ENCODE assay signal across 1 cellular context in the genomic region with DNA sequence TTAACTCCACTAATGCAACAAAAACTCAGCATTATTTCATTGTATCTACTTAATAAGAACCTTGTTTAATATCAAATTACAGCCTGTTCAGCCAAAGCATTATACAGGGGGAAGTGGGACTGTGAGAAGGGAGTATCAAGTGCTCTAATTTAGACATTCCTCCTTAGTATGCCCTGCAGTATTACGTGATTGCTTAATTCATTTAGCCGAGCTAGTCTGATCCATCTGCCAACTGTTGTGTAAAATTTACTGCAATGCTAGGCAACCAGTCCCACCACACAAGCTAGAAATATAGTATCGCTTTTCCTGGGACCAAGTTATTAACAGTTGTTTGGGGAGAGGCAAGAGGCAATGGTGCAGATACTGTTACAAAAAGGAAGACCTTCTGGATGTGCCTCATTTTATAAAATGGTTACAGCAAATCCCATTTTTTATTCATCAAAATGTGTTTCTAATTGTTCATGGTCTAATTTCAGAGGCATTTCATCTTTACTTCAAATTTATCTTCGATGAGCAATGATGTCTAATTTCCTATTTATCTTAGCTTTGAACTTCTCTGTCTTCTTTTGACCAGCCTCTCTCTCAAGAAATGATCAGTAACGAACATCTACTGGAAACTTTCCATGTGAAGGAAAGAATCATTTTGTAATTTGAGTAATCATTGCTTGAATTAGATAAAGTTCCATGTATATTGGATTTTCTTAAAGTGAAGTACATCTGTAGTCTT.
A peak's percentile ranks its signal among the peaks of the same experiment; 100 is the strongest.
TF ChIP-seq lines count a peak whose summit lies in the region.

No MANE protein-coding gene starts in this region.

TF ChIP-seq in SK-N-SH treated with all-trans-retinoic acid at 6 μM for 48 hours, 23 proteins besides CTCF, POLR2A, EP300 and RAD21 (continued from another document):
- TF ChIP-seq, protein P1, sequence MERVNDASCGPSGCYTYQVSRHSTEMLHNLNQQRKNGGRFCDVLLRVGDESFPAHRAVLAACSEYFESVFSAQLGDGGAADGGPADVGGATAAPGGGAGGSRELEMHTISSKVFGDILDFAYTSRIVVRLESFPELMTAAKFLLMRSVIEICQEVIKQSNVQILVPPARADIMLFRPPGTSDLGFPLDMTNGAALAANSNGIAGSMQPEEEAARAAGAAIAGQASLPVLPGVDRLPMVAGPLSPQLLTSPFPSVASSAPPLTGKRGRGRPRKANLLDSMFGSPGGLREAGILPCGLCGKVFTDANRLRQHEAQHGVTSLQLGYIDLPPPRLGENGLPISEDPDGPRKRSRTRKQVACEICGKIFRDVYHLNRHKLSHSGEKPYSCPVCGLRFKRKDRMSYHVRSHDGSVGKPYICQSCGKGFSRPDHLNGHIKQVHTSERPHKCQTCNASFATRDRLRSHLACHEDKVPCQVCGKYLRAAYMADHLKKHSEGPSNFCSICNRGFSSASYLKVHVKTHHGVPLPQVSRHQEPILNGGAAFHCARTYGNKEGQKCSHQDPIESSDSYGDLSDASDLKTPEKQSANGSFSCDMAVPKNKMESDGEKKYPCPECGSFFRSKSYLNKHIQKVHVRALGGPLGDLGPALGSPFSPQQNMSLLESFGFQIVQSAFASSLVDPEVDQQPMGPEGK (CRISPR knock-in tag; IDR thresholded peaks at IDR 0.05; ENCODE audit: borderline replicate concordance), result peak; percentile 83; the same call in 1 of the 2 replicates
- no peak for TF ChIP-seq ARNTL (CRISPR knock-in tag; IDR thresholded peaks at IDR 0.05; ENCODE audit: borderline replicate concordance, low read depth)
- no peak for TF ChIP-seq ZNF565 (CRISPR knock-in tag; conservative IDR thresholded peaks at IDR 0.05; ENCODE audit: low read depth)
- TF ChIP-seq ZNF70 (CRISPR knock-in tag; IDR thresholded peaks at IDR 0.05), result no peak
TF ChIP-seq in SK-N-SH treated with all-trans-retinoic acid at 6 μM for 48 hours: peak in this region for 5.
